In the genomic region with DNA sequence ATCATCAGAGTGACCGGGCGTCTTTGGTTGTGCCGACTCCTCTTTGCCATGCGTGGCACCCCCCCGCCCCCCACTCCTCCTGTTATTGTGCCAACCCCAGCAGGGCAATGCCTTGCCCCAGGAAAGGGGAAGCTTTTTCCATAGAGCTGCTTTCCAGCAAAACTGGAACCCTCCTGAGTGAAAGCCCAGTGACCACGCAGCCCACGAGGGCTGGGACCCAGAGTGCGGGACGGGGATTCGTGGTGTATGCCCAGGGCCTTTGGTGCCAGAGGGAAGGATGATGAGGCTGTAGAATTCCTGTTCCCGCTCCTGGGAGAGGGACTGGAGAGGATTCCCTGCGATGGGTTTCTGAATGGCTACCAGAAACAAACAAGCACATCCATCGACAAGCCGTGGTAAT, we compare ENCODE assay signal across 2 cellular contexts.
TF ChIP-seq lines count a peak whose summit lies in the region.

No MANE protein-coding gene starts in this region.

TF ChIP-seq in SK-N-SH, 30 proteins besides CTCF, POLR2A, EP300 and RAD21 (continued from another document):
- TF ChIP-seq, protein P1, sequence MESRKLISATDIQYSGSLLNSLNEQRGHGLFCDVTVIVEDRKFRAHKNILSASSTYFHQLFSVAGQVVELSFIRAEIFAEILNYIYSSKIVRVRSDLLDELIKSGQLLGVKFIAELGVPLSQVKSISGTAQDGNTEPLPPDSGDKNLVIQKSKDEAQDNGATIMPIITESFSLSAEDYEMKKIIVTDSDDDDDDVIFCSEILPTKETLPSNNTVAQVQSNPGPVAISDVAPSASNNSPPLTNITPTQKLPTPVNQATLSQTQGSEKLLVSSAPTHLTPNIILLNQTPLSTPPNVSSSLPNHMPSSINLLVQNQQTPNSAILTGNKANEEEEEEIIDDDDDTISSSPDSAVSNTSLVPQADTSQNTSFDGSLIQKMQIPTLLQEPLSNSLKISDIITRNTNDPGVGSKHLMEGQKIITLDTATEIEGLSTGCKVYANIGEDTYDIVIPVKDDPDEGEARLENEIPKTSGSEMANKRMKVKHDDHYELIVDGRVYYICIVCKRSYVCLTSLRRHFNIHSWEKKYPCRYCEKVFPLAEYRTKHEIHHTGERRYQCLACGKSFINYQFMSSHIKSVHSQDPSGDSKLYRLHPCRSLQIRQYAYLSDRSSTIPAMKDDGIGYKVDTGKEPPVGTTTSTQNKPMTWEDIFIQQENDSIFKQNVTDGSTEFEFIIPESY (IDR thresholded peaks at IDR 0.05; ENCODE audit: borderline replicate concordance, low read depth) = no peak
- TF ChIP-seq ELF1 (IDR thresholded peaks at IDR 0.05) = no peak
- TF ChIP-seq NRF1 (IDR thresholded peaks at IDR 0.05; ENCODE audit: low read depth, low read length) = no peak
- no peak for TF ChIP-seq FOXM1 (IDR thresholded peaks at IDR 0.05; ENCODE audit: low read depth)
- no peak for TF ChIP-seq JUND (IDR thresholded peaks at IDR 0.05)
- TF ChIP-seq NFIC (IDR thresholded peaks at IDR 0.05; ENCODE audit: borderline replicate concordance) = no peak
- no peak for TF ChIP-seq FOSL2 (IDR thresholded peaks at IDR 0.05; ENCODE audit: borderline replicate concordance, low read depth)
- no peak for TF ChIP-seq EZH2phosphoT487 (IDR thresholded peaks at IDR 0.05; ENCODE audit: borderline replicate concordance, low read depth)
- TF ChIP-seq GABPA (IDR thresholded peaks at IDR 0.05; ENCODE audit: low read depth) = no peak
- TF ChIP-seq TCF12 (IDR thresholded peaks at IDR 0.05) = no peak

TF ChIP-seq in SK-N-SH treated with all-trans-retinoic acid at 6 μM for 48 hours, 23 proteins besides CTCF, POLR2A, EP300 and RAD21 (continued from another document):
- TF ChIP-seq, protein P2, sequence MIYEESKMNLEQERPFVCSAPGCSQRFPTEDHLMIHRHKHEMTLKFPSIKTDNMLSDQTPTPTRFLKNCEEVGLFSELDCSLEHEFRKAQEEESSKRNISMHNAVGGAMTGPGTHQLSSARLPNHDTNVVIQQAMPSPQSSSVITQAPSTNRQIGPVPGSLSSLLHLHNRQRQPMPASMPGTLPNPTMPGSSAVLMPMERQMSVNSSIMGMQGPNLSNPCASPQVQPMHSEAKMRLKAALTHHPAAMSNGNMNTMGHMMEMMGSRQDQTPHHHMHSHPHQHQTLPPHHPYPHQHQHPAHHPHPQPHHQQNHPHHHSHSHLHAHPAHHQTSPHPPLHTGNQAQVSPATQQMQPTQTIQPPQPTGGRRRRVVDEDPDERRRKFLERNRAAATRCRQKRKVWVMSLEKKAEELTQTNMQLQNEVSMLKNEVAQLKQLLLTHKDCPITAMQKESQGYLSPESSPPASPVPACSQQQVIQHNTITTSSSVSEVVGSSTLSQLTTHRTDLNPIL (CRISPR knock-in tag; IDR thresholded peaks at IDR 0.05; ENCODE audit: low read depth) = no peak
